10 cellular contexts compared by ENCODE assay signal in the genomic region with DNA sequence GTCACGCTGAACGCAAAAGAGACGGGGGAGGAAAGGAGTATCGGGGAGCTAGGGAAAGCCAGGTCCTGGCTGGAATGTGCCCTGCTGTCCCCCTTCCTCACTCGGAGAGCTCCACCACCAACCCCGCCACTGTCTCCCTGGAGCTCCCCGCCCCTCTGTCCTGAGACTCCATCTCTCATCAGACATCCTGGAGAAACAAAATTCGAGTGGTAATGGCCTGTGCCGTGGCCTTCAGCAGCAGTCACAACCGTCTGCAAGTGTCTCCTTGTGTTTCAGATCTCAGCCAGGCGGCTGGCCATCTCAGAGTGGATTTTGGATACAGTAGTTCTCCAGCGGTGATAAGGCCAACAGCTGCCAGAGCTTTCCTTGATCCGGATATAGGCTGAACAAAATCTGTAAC.
DNase-seq lines count a peak whose midpoint lies in the region; ATAC-seq, FAIRE-seq and TF ChIP-seq lines count a peak whose summit lies in the region.
"Had no signal": no experiment of that assay in that cellular context is flagged by ENCODE, and none has a peak within 500 bp of the region (broad histone marks: within the 10 kb centered on the region; RNA-seq: fewer than 3 reads in every experiment).

No MANE protein-coding gene starts in this region.

- H3K9me3 Mint-ChIP-seq in progenitor cell of endocrine pancreas (ENCODE audit: low read depth) (no peaks in the 10 kb centered on the region), H9 (no peaks in the 10 kb centered on the region)

- H4K8ac ChIP-seq in H9 (replicated peaks; ENCODE audit: insufficient read length, low read depth, low read length) = no peak overlapping the region

- TF ChIP-seq POLR2A in esophagus muscularis mucosa (IDR thresholded peaks at IDR 0.05; ENCODE audit: low read depth) = no peak
- no peak for TF ChIP-seq POLR2A in GM12891 (IDR thresholded peaks at IDR 0.05; ENCODE audit: low read depth, low read length)

- no peaks in the 10 kb centered on the region; a peak in 2 of 22 replicates for H4K20me1 ChIP-seq in BLaER1 treated with 17β-estradiol and CSF1 and Interleukin-3, amounts not matched to agents 10 nM and 100 nM
- H4K20me1 ChIP-seq in H9 (ENCODE audit: control insufficient read depth, insufficient read depth, insufficient read length) = no peaks in the 10 kb centered on the region

- H3K4me1 ChIP-seq in BLaER1 treated with 17β-estradiol and CSF1 and Interleukin-3, amounts not matched to agents 10 nM and 100 nM = peaks cover 0 to 49% (median 24%) of the 10 kb centered on the region in 10 experiments; a peak in 16 of 20 replicates
- H3K4me1 ChIP-seq in esophagus muscularis mucosa = peaks cover 0 to 7% (median 0%) of the 10 kb centered on the region in 4 donors
- no peaks in the 10 kb centered on the region for H3K4me1 ChIP-seq in H9 (ENCODE audit: insufficient read depth, low read length)

- H3K56ac ChIP-seq in H9 (ENCODE audit: insufficient read length, low read depth, low read length) = no peak overlapping the region

- H3K27ac ChIP-seq in BLaER1 treated with 17β-estradiol and CSF1 and Interleukin-3, amounts not matched to agents 10 nM and 100 nM = no peak overlapping the region
- H3K27ac ChIP-seq in angular gyrus (ENCODE audit: low read depth, low read length) = peak overlapping the region; percentile 2
- no peak overlapping the region for H3K27ac ChIP-seq in esophagus muscularis mucosa (replicated peaks in 1 of 4)
- H3K27ac ChIP-seq in H9 (ENCODE audit: insufficient read length, low read depth, low read length) = no peak overlapping the region

- DNase-seq in esophagus muscularis mucosa (ENCODE audit: extremely low spot score) (peak; percentile 53), progenitor cell of endocrine pancreas (ENCODE audit: low spot score, unreplicated experiment) (no peak), GM12891 (ENCODE audit: insufficient read length, low spot score) (no peak), H9 (no peak)
- DNase-seq: GDM1 had no signal

- H3K9ac ChIP-seq in BLaER1 treated with 17β-estradiol and CSF1 and Interleukin-3, amounts not matched to agents 10 nM and 100 nM = no peak overlapping the region
- no peak overlapping the region for H3K9ac ChIP-seq in H9 (ENCODE audit: extremely low read depth, insufficient read length, low read length)

- H3K27me3 ChIP-seq in BLaER1 treated with 17β-estradiol and CSF1 and Interleukin-3, amounts not matched to agents 10 nM and 100 nM = no peaks in the 10 kb centered on the region
- no peaks in the 10 kb centered on the region for H3K27me3 ChIP-seq in esophagus muscularis mucosa
- H3K27me3 ChIP-seq in H9 (ENCODE audit: insufficient read depth, low read length) = no peaks in the 10 kb centered on the region

- no peaks in the 10 kb centered on the region for H3K36me3 ChIP-seq in BLaER1 treated with 17β-estradiol and CSF1 and Interleukin-3, amounts not matched to agents 10 nM and 100 nM
- no peaks in the 10 kb centered on the region for H3K36me3 ChIP-seq in esophagus muscularis mucosa

- no peak for ATAC-seq in HG02763 (IDR thresholded peaks at IDR 0.05; ENCODE audit: unreplicated experiment)

- H3K79me1 ChIP-seq in H9 (ENCODE audit: insufficient read depth, low read depth, low read length, poor library complexity, severe bottlenecking) = no peaks in the 10 kb centered on the region

- no peak overlapping the region for H2BK120ac ChIP-seq in H9 (ENCODE audit: low read depth, low read length, poor library complexity, severe bottlenecking)

- H2AFZ ChIP-seq in H9 (ENCODE audit: low read length) = no peak overlapping the region

- no peak overlapping the region for H3K18ac ChIP-seq in H9 (ENCODE audit: insufficient read length, low read depth, low read length)

- H3K23me2 ChIP-seq in H9 (ENCODE audit: insufficient read length, low read depth, low read length, poor library complexity, severe bottlenecking) = no peaks in the 10 kb centered on the region

- no peak overlapping the region for H3K23ac ChIP-seq in H9 (ENCODE audit: insufficient read length, low read depth, low read length)

- no peak overlapping the region for H2BK20ac ChIP-seq in H9 (ENCODE audit: low read depth, low read length, poor library complexity, severe bottlenecking)

- WGBS in esophagus muscularis mucosa = 81% methylated on average over 13 of the region's 13 CpGs
- no CpG with 5 or more reads among the region's 13 CpGs for WGBS in H9 (ENCODE audit: extremely low coverage, insufficient read length, low lambda C conversion rate)

- H2AK5ac ChIP-seq in H9 (ENCODE audit: insufficient read length, low read length) = no peak overlapping the region

- no peak overlapping the region for H3T11ph ChIP-seq in H9 (ENCODE audit: low read length)

- no peak overlapping the region for H3K4me3 ChIP-seq in BLaER1 treated with 17β-estradiol and CSF1 and Interleukin-3, amounts not matched to agents 10 nM and 100 nM
- H3K4me3 ChIP-seq in esophagus muscularis mucosa = no peak overlapping the region
- H3K4me3 ChIP-seq: K562 had no signal

- H3K27ac Mint-ChIP-seq in progenitor cell of endocrine pancreas (peak overlapping the region; percentile 7), H9 (peak overlapping the region in 1 of 3 experiments; percentile 22; a peak in 1 of 7 replicates)
- H3K27ac Mint-ChIP-seq: CD14-positive monocyte had no signal

- H2BK15ac ChIP-seq in H9 (ENCODE audit: low read depth, low read length) = no peak overlapping the region

- no peak overlapping the region for H4K5ac ChIP-seq in H9 (ENCODE audit: insufficient read length, low read depth, low read length)

- H3K4me1 Mint-ChIP-seq in progenitor cell of endocrine pancreas (ENCODE audit: low read depth) = no peaks in the 10 kb centered on the region
- peaks cover 14 to 32% of the 10 kb centered on the region in 2 experiments for H3K4me1 Mint-ChIP-seq in H9
- H3K4me1 Mint-ChIP-seq: CD14-positive monocyte had no signal

- H2BK12ac ChIP-seq in H9 (ENCODE audit: insufficient read length, low read depth, low read length) = no peak overlapping the region

- H3K4ac ChIP-seq in H9 (ENCODE audit: low read depth, low read length) = no peak overlapping the region

- no peaks in the 10 kb centered on the region for H3K36me3 Mint-ChIP-seq in progenitor cell of endocrine pancreas (ENCODE audit: insufficient read depth)
- no peaks in the 10 kb centered on the region for H3K36me3 Mint-ChIP-seq in H9 (ENCODE audit: insufficient read depth in 1 of 3, low read depth in 3 of 3)
- H3K36me3 Mint-ChIP-seq: CD14-positive monocyte had no signal

- no peak overlapping the region for H3K14ac ChIP-seq in H9 (ENCODE audit: insufficient read depth, low read length)

- TF ChIP-seq EP300 in esophagus muscularis mucosa (IDR thresholded peaks at IDR 0.05) = no peak

- no peaks in the 10 kb centered on the region for H3K79me2 ChIP-seq in H9 (ENCODE audit: insufficient read depth, low read length)

- H2BK5ac ChIP-seq in H9 (ENCODE audit: insufficient read length, low read length) = no peak overlapping the region

- no peak for FAIRE-seq in GM12891 (lab: Jason Lieb, UNC)
- FAIRE-seq: K562 had no signal

- H4K91ac ChIP-seq in H9 (ENCODE audit: insufficient read length, low read depth, low read length) = no peak overlapping the region

- peaks cover 0 to 10% (median 4%) of the 10 kb centered on the region in 11 experiments; a peak in 8 of 22 replicates for H3K9me3 ChIP-seq in BLaER1 treated with 17β-estradiol and CSF1 and Interleukin-3, amounts not matched to agents 10 nM and 100 nM (replicated peaks in 1 of 11)
- H3K9me3 ChIP-seq in esophagus muscularis mucosa = no peaks in the 10 kb centered on the region
- no peaks in the 10 kb centered on the region for H3K9me3 ChIP-seq in H9 (ENCODE audit: control insufficient read depth, low read depth, low read length)

- H3K4me2 ChIP-seq in BLaER1 treated with 17β-estradiol and CSF1 and Interleukin-3, amounts not matched to agents 10 nM and 100 nM = peak overlapping the region in 6 of 11 experiments; percentile 17 to 66 (median 54); a peak in 7 of 22 replicates
- H3K4me2 ChIP-seq in H9 (ENCODE audit: insufficient read depth, insufficient read length, low read length) = no peak overlapping the region

- TF ChIP-seq CTCF in esophagus muscularis mucosa (IDR thresholded peaks at IDR 0.05) (no peak), progenitor cell of endocrine pancreas (IDR thresholded peaks at IDR 0.05; ENCODE audit: unreplicated experiment) (no peak), H9 (conservative IDR thresholded peaks at IDR 0.05) (no peak)

- H3K4me3 Mint-ChIP-seq in progenitor cell of endocrine pancreas (ENCODE audit: low read depth) (no peak overlapping the region), H9 (no peak overlapping the region)
- H3K4me3 Mint-ChIP-seq: CD14-positive monocyte had no signal

- H3K27me3 Mint-ChIP-seq in progenitor cell of endocrine pancreas (peaks cover 3% of the 10 kb centered on the region), H9 (ENCODE audit: low read depth) (peaks cover 3% of the 10 kb centered on the region)

- intact Hi-C loops in esophagus muscularis mucosa (cut with DNase I) = no loop called here

TF ChIP-seq in GM12891, 5 proteins besides CTCF, POLR2A, EP300 and RAD21:
- TF ChIP-seq SPI1 (IDR thresholded peaks at IDR 0.05; ENCODE audit: low read depth, low read length) (no peak), POU2F2 (IDR thresholded peaks at IDR 0.05; ENCODE audit: low read depth, low read length) (no peak), PAX5 (IDR thresholded peaks at IDR 0.05; ENCODE audit: insufficient read depth, low read length, severe bottlenecking) (no peak), TAF1 (IDR thresholded peaks at IDR 0.05; ENCODE audit: low read depth, low read length) (no peak), POLR2AphosphoS5 (IDR thresholded peaks at IDR 0.05; ENCODE audit: low read depth, low read length) (no peak)
